ENCODE assay signal across 11 cellular contexts in the genomic region with DNA sequence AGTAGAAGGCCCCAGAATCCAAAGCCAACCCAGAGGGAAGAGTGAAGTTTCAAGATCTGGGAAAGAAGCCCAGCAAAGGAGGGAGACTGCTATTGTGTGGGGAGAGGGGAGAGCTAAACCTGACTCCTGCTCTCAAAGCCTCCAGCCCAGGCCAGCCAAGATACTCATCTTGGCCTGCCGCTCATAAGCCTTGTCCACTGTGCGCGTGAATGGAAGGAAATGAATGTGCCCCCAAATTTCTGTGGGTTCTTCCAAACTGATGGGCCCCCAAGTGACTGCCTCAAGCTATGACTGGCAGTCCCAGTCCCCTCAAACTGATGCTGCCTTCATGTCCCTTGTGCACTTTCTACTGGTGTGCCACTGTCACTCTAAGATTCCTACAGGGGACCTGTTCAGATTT. TPM values are rescaled to one million over a fixed set of nuclear protein-coding genes. Genes with fewer than 3 reads are reported as not detected.
A peak's percentile ranks its signal among the peaks of the same experiment; 100 is the strongest.
DNase-seq lines count a peak whose midpoint lies in the region; ATAC-seq, FAIRE-seq and TF ChIP-seq lines count a peak whose summit lies in the region.
"Had no signal": no experiment of that assay in that cellular context is flagged by ENCODE, and none has a peak within 500 bp of the region (broad histone marks: within the 10 kb centered on the region; RNA-seq: fewer than 3 reads in every experiment).

No MANE protein-coding gene starts in this region.

- H3K27ac ChIP-seq in H1 (ENCODE audit: low read depth, low read length): no peak overlapping the region
- H3K27ac ChIP-seq in uterus: peak overlapping the region; percentile 87 to 89
- H3K27ac ChIP-seq: BLaER1 had no signal

- H3K27ac Mint-ChIP-seq in naive B cell: no peak overlapping the region
- H3K27ac Mint-ChIP-seq: dendritic cell treated with granulocyte-macrophage colony-stimulating factor and Interleukin-4, amounts not matched to agents 40 ng/mL and 50 ng/mL, for 4 days had no signal

- H3K9me3 ChIP-seq in H1 (ENCODE audit: insufficient read depth in 2 of 2, low read depth in 1 of 2, low read length in 1 of 2) (no peaks in the 10 kb centered on the region), uterus (no peaks in the 10 kb centered on the region)
- H3K9me3 ChIP-seq: BLaER1 had no signal

- H3K56ac ChIP-seq in H1 (replicated peaks; ENCODE audit: insufficient read length, low read depth, low read length): no peak overlapping the region

- POLR2A ChIA-PET in H1 (lab: Charles Lee; ENCODE audit: partially characterized antibody): interaction anchor here (3.1 kb wide), 1 partner anchor 9 kb away, joined by 8 read pairs; no protein-coding TSS in a partner anchor

- no peak for FAIRE-seq in H1 (lab: Jason Lieb, UNC)

- no peak overlapping the region for H2BK120ac ChIP-seq in H1 (replicated peaks; ENCODE audit: low read depth, low read length)

- no peaks in the 10 kb centered on the region for H3K36me3 ChIP-seq in H1 (ENCODE audit: control insufficient read depth in 2 of 4, insufficient read depth in 4 of 4, low read length in 3 of 4)
- no peaks in the 10 kb centered on the region for H3K36me3 ChIP-seq in uterus
- H3K36me3 ChIP-seq: BLaER1 had no signal

- H3K9me3 Mint-ChIP-seq in naive B cell: no peaks in the 10 kb centered on the region
- H3K9me3 Mint-ChIP-seq: dendritic cell treated with granulocyte-macrophage colony-stimulating factor and Interleukin-4, amounts not matched to agents 40 ng/mL and 50 ng/mL, for 4 days had no signal

- no peak for TF ChIP-seq RAD21 in H1 (IDR thresholded peaks at IDR 0.05 in 1 of 2, conservative IDR thresholded peaks at IDR 0.05 in 1 of 2; ENCODE audit: low read depth in 2 of 2, low read length in 2 of 2)

- no peak overlapping the region for H3K23ac ChIP-seq in H1 (ENCODE audit: insufficient read length)

- peaks cover 0 to 16% (median 0%) of the 10 kb centered on the region in 3 donors for H3K27me3 Mint-ChIP-seq in naive B cell

- no peak overlapping the region for H2BK12ac ChIP-seq in H1 (ENCODE audit: low read depth, low read length)

- no peak overlapping the region for H3K9ac ChIP-seq in H1 (replicated peaks in 1 of 4; ENCODE audit: extremely low read depth in 1 of 4, low read depth in 3 of 4, low read length in 3 of 4)
- H3K9ac ChIP-seq: BLaER1 had no signal

- H2AFZ ChIP-seq in H1 (ENCODE audit: low read length): no peak overlapping the region

- H2BK20ac ChIP-seq in H1 (ENCODE audit: low read length): no peak overlapping the region

- no peak overlapping the region for H4K8ac ChIP-seq in H1 (ENCODE audit: extremely low read depth, insufficient read depth, low read length)

- no peak for TF ChIP-seq EP300 in H1 (IDR thresholded peaks at IDR 0.05; ENCODE audit: borderline replicate concordance in 1 of 2, low read depth in 2 of 2, low read length in 2 of 2)

- H3K18ac ChIP-seq in H1 (ENCODE audit: extremely low read depth, low read length): no peak overlapping the region

- H3K4me3 Mint-ChIP-seq in naive B cell: peak overlapping the region in 7 of 8 donors; percentile 25 to 91 (median 80)

- no peak overlapping the region for H2AK5ac ChIP-seq in H1 (ENCODE audit: low read depth, low read length)

- H3K4me3 ChIP-seq in H1 (ENCODE audit: extremely low read depth in 1 of 4, insufficient read depth in 2 of 4, low read depth in 3 of 4, low read length in 4 of 4) (no peak overlapping the region), uterus (peak overlapping the region in 1 of 2 donors; percentile 91)

- TF ChIP-seq CTCF in H1 (IDR thresholded peaks at IDR 0.05; ENCODE audit: control extremely low read depth in 1 of 3, insufficient read depth in 1 of 3, low read depth in 1 of 3, low read length in 3 of 3) (no peak), uterus (IDR thresholded peaks at IDR 0.05) (no peak)

- H3K14ac ChIP-seq in H1 (ENCODE audit: insufficient read length): no peak overlapping the region

- no peak overlapping the region for H2BK15ac ChIP-seq in H1 (ENCODE audit: low read length)

- CTCF ChIA-PET in H1 (lab: Charles Lee; ENCODE audit: partially characterized antibody): interaction anchor here (0.7 to 16.9 kb wide), 21 partner anchors 8 to 260 kb away, joined by 3 to 315 read pairs (median 6); no protein-coding TSS in a partner anchor

- H3K4me1 ChIP-seq in H1 (replicated peaks in 1 of 4; ENCODE audit: control insufficient read depth in 3 of 4, insufficient read depth in 4 of 4, low read length in 3 of 4) (peaks cover 3 to 14% (median 6%) of the 10 kb centered on the region in 4 experiments; a peak in 6 of 7 replicates), uterus (peaks cover 0 to 6% of the 10 kb centered on the region in 2 donors)

- intact Hi-C loops in Right ventricle myocardium inferior (cut with DNase I) (loop anchor here (5.0 to 10.0 kb wide), 3 partner anchors 40 to 357 kb away; no protein-coding TSS in a partner anchor), left cardiac atrium (cut with DNase I) (loop anchor here (5.0 to 10.0 kb wide), 4 partner anchors 40 to 220 kb away; no protein-coding TSS in a partner anchor), uterus (cut with DNase I; ENCODE audit: low total_unique reads) (loop anchor here (5.0 to 10.0 kb wide), 2 partner anchors 107 to 155 kb away; no protein-coding TSS in a partner anchor)

- peaks cover 0 to 8% of the 10 kb centered on the region in 2 experiments for H4K20me1 ChIP-seq in H1 (replicated peaks in 1 of 2; ENCODE audit: control insufficient read depth in 1 of 2, insufficient read depth in 2 of 2, low read length in 2 of 2)

- H3K4me2 ChIP-seq in H1 (ENCODE audit: insufficient read depth in 1 of 2, low read depth in 2 of 2, low read length in 2 of 2): no peak overlapping the region; a peak in 1 of 4 replicates

- H2BK5ac ChIP-seq in H1 (ENCODE audit: low read depth, low read length): no peak overlapping the region

- H3K36me3 Mint-ChIP-seq in naive B cell: no peaks in the 10 kb centered on the region

- H3K27me3 ChIP-seq in H1 (replicated peaks in 1 of 4; ENCODE audit: control insufficient read depth in 3 of 4, extremely low read depth in 1 of 4, insufficient read depth in 3 of 4, low read length in 3 of 4) (peaks cover 16 to 44% (median 37%) of the 10 kb centered on the region in 4 experiments), uterus (no peaks in the 10 kb centered on the region)

- peaks cover 12 to 24% (median 14%) of the 10 kb centered on the region in 3 donors for H3K4me1 Mint-ChIP-seq in naive B cell

- no peak overlapping the region for H3K4ac ChIP-seq in H1 (replicated peaks; ENCODE audit: insufficient read length, low read depth, low read length)

- H4K5ac ChIP-seq in H1 (ENCODE audit: insufficient read length, low read depth, low read length): no peak overlapping the region

- ATAC-seq in Right ventricle myocardium inferior (no peak), left cardiac atrium (no peak), naive B cell (ENCODE audit: low read depth in 2 of 2) (no peak), HG03108 (IDR thresholded peaks at IDR 0.05; ENCODE audit: unreplicated experiment) (no peak), HG02840 (IDR thresholded peaks at IDR 0.05; ENCODE audit: low FRiP score, unreplicated experiment) (no peak)

- DNase-seq in Right ventricle myocardium inferior (ENCODE audit: missing footprints) (peak; percentile 20), left cardiac atrium (no peak), H1 (ENCODE audit: low read depth in 1 of 2, low spot score in 2 of 2) (no peak), naive B cell (no peak), uterus (no peak), NCI-H2171 (lab: John Stamatoyannopoulos, UW) (no peak)
- DNase-seq: activated CD4-positive, alpha-beta T cell treated with anti-CD3 and anti-CD28 coated beads for 1 hour had no signal

- no peak for TF ChIP-seq POLR2A in H1 (IDR thresholded peaks at IDR 0.05; ENCODE audit: control extremely low read depth in 1 of 2, low read depth in 2 of 2, low read length in 2 of 2)
- no peak for TF ChIP-seq POLR2A in uterus (IDR thresholded peaks at IDR 0.05)

- no peaks in the 10 kb centered on the region for H3K79me1 ChIP-seq in H1 (ENCODE audit: low read depth, low read length)

- H3K23me2 ChIP-seq in H1 (ENCODE audit: low read depth, low read length): peaks cover 20% of the 10 kb centered on the region; the same call in 1 of the 2 replicates

- no peaks in the 10 kb centered on the region for H3K79me2 ChIP-seq in H1 (ENCODE audit: control insufficient read depth in 1 of 2, insufficient read depth in 2 of 2, low read length in 2 of 2)

- 96% methylated on average over 3 of the region's 3 CpGs; no CpG with 5 or more reads in 1 of the 2 experiments for WGBS in H1 (ENCODE audit: extremely low coverage in 1 of 2, insufficient coverage in 1 of 2, insufficient read length in 1 of 2, insufficient replicate concordance in 2 of 2, low coverage in 1 of 2, low lambda C conversion rate in 2 of 2, missing lambda C conversion rate in 1 of 2), 2 experiments

- no peak overlapping the region for H4K91ac ChIP-seq in H1 (replicated peaks; ENCODE audit: insufficient read length, low read length)

TF ChIP-seq in H1, 55 proteins besides CTCF, POLR2A, EP300 and RAD21:
- TF ChIP-seq CEBPB (IDR thresholded peaks at IDR 0.05; ENCODE audit: low read depth, low read length) (no peak), GTF2F1 (IDR thresholded peaks at IDR 0.05; ENCODE audit: borderline replicate concordance, low read depth, low read length) (no peak), RNF2 (IDR thresholded peaks at IDR 0.05; ENCODE audit: borderline replicate concordance, low read depth, low read length, missing control alignments, poor library complexity, severe bottlenecking) (peak; percentile 42)

RNA-seq across cellular contexts. Expression of gene PLXNA2, which starts 2.0 kb away (rescaled TPM):
- total RNA-seq in Right ventricle myocardium inferior: 15.3 TPM
- total RNA-seq in left cardiac atrium: 10 to 100 TPM; 13.3 to 43.4 TPM
- 1.5 and 2.0 TPM in 2 replicates for total RNA-seq in H1 (2021; fragmentation: NEBNext Ultra II Directional; extraction: Animal tissue kit (Norgen Biotek cat#: 25700))
- 0.33 and 0.71 TPM in 2 replicates for polyA plus RNA-seq in H1 (2011; rRNA removed)
- 0.47 TPM for polyA plus RNA-seq in H1 (2011; cell fraction: cytosol; rRNA removed)
- polyA plus RNA-seq in H1 (2011; cell fraction: nucleus; rRNA removed): 1.8 TPM
- polyA plus RNA-seq in H1 (2012, experiment 1 of 2): 0.53 to 0.99 TPM (median 0.61 TPM) in 4 replicates
- 0.34 TPM for polyA plus RNA-seq in H1 (2012, experiment 2 of 2)
- 0.65 TPM for polyA plus RNA-seq in H1 (2013, experiment 1 of 2)
- polyA plus RNA-seq in H1 (2013, experiment 2 of 2): 0.48 TPM
- 1.0 and 1.5 TPM in 2 replicates for polyA minus RNA-seq in H1 (2011; rRNA and poly(A)+ RNA removed)
- 0.44 TPM for polyA minus RNA-seq in H1 (2011; cell fraction: cytosol; rRNA and poly(A)+ RNA removed)
- polyA minus RNA-seq in H1 (2011; cell fraction: nucleus; rRNA and poly(A)+ RNA removed): 2.5 TPM
- polyA plus RNA-seq in naive B cell (ENCODE audit: low read depth in 6 of 6): 1 to 10 TPM in 1 of 6 donors, under 1 TPM in 4, not detected in 1; 0.35 to 1.6 (median 0.60) TPM
- total RNA-seq in uterus: 10 to 100 TPM in 2 of 4 donors, 1 to 10 TPM in 2; 5.4 to 94.5 (median 9.5) TPM
